1 cellular context compared by ENCODE assay signal in genomic region chr1:20733361-20733975, GRCh38.
TF ChIP-seq lines count a peak whose summit lies in the region.

No MANE protein-coding gene starts in this region.

TF ChIP-seq in GM12878, 131 proteins besides CTCF, POLR2A, EP300 and RAD21:
- TF ChIP-seq MYB (IDR thresholded peaks at IDR 0.05; ENCODE audit: borderline replicate concordance, low read depth, low read length) (no peak), YBX1 (IDR thresholded peaks at IDR 0.05) (no peak), KDM1A (IDR thresholded peaks at IDR 0.05; ENCODE audit: borderline replicate concordance) (no peak), PKNOX1 (IDR thresholded peaks at IDR 0.05) (peak; percentile 49; the same call in 1 of the 2 replicates), ZNF24 (IDR thresholded peaks at IDR 0.05) (no peak), YY1 (IDR thresholded peaks at IDR 0.05; ENCODE audit: low read depth, low read length) (no peak), MTA3 (IDR thresholded peaks at IDR 0.05; ENCODE audit: borderline replicate concordance, low read length) (no peak)
TF ChIP-seq in GM12878: peak in this region for 1.
